ENCODE assay signal across 8 cellular contexts in the genomic region with DNA sequence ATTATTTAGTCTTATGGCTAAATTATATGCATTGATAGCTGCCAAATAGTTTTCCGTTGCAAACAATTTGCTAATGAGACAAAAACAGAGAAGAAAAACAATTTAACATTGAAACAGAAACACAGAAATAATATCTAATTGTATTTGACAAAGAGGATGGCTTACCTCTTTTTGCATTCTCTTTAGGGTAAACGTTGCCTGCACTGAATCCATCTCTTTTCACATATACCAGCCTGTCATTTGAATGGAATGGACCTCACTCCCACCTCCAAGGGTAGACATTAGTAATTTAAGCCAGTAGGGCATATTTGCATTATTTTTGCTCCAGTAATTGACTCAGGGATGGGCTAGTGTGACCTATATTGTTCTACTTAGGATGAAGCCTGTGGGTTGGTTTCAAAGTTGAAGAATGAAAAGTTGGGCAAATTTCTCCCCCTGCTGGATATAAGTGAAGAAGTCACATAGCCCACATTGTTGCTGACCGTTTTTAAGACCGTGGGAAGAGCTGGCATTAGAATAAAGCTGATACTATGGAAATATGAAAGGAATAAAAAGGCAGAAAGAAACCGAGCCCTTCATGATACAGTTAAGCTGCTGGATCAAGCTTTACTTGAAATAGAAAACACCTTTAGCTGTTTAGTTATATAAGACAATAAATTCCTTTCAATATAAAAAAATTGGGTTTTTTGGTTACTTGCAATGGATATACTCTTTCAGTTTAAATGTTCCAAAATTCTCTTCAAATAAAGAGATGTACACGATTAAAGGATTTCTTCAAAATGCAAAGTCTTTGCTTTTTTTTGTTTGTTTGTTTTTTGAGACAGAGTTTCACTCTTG. TPM values are rescaled to one million over a fixed set of nuclear protein-coding genes. Genes with fewer than 3 reads are reported as not detected.
DNase-seq lines count a peak whose midpoint lies in the region; ATAC-seq and TF ChIP-seq lines count a peak whose summit lies in the region.

No MANE protein-coding gene starts in this region.

- H3K27ac ChIP-seq in Panc1 (ENCODE audit: low read length) (no peak overlapping the region), dorsolateral prefrontal cortex (no peak overlapping the region), mesenchymal stem cell (ENCODE audit: low read length, poor library complexity, severe bottlenecking) (no peak overlapping the region), caudate nucleus (ENCODE audit: low read depth, low read length) (no peak overlapping the region)

- POLR2A ChIA-PET in Panc1 (lab: Charles Lee): no interaction called here

- H3K9ac ChIP-seq in mesenchymal stem cell (ENCODE audit: low read length): no peak overlapping the region

- no peak overlapping the region for H4K91ac ChIP-seq in mesenchymal stem cell (ENCODE audit: low read length)

- DNase-seq in AG10803 (ENCODE audit: low read depth) (peak; percentile 64), GM12865 (ENCODE audit: low read depth) (peak; percentile 64), Panc1 (ENCODE audit: low read depth, low spot score) (peak; percentile 42), dorsolateral prefrontal cortex (no peak), mesenchymal stem cell (peak; percentile 65), caudate nucleus (lab: John Stamatoyannopoulos, UW) (no peak)

- no peak overlapping the region for H2AK5ac ChIP-seq in mesenchymal stem cell (ENCODE audit: low read length, severe bottlenecking)

- H4K8ac ChIP-seq in mesenchymal stem cell (ENCODE audit: low read length): no peak overlapping the region

- no peaks in the 10 kb centered on the region for H3K27me3 ChIP-seq in Panc1 (ENCODE audit: control insufficient read depth, insufficient read depth, low read length)
- H3K27me3 ChIP-seq in dorsolateral prefrontal cortex: no peaks in the 10 kb centered on the region
- H3K27me3 ChIP-seq in mesenchymal stem cell (ENCODE audit: control insufficient read depth in 1 of 2, insufficient read depth in 1 of 2, low read length in 2 of 2): no peaks in the 10 kb centered on the region

- H3K23ac ChIP-seq in mesenchymal stem cell (ENCODE audit: low read length in 2 of 2): no peak overlapping the region

- no peak overlapping the region for H3K4ac ChIP-seq in mesenchymal stem cell (ENCODE audit: low read depth in 1 of 2, low read length in 2 of 2)

- ATAC-seq in HG03354 (IDR thresholded peaks at IDR 0.05; ENCODE audit: poor library complexity, severe bottlenecking, unreplicated experiment): peak; percentile 77
- peak; percentile 97 for ATAC-seq in Panc1
- no peak for ATAC-seq in HG03025 (IDR thresholded peaks at IDR 0.05; ENCODE audit: low FRiP score, unreplicated experiment)

- no peak overlapping the region for H2BK120ac ChIP-seq in mesenchymal stem cell (ENCODE audit: low read depth, low read length)

- intact Hi-C loops in Panc1 (cut with micrococcal nuclease; ENCODE audit: unreplicated experiment): loop anchor here (2.0 to 5.0 kb wide), 2 partner anchors 118 to 218 kb away; partner anchors contain the start of genes PIGB and PIGBOS1
- intact Hi-C loops in dorsolateral prefrontal cortex (cut with DNase I): loop anchor here (10.0 kb wide), 1 partner anchor 220 kb away; no protein-coding TSS in a partner anchor

- 8% methylated on average over 3 of the region's 6 CpGs for WGBS in mesenchymal stem cell

- TF ChIP-seq CTCF in AG10803 (conservative IDR thresholded peaks at IDR 0.05; ENCODE audit: low read length) (peak; percentile 75), GM12865 (IDR thresholded peaks at IDR 0.05; ENCODE audit: insufficient read depth, low read depth, low read length, missing control alignments) (peak; percentile 55), Panc1 (IDR thresholded peaks at IDR 0.05) (peak; percentile 77), dorsolateral prefrontal cortex (IDR thresholded peaks at IDR 0.05 in 54 of 56, conservative IDR thresholded peaks at IDR 0.05 in 2 of 56; ENCODE audit: low read depth in 1 of 56, partially characterized antibody in 56 of 56) (peak; percentile 24 to 69 (median 50))

- H3K36me3 ChIP-seq in Panc1 (ENCODE audit: control insufficient read depth, insufficient read depth, low read length) (no peaks in the 10 kb centered on the region), mesenchymal stem cell (ENCODE audit: control insufficient read depth in 1 of 2, insufficient read depth in 2 of 2, low read depth in 1 of 2, low read length in 2 of 2) (peaks cover 4% of the 10 kb centered on the region in 2 experiments)

- no peaks in the 10 kb centered on the region for H3K4me1 ChIP-seq in Panc1 (ENCODE audit: control insufficient read depth, insufficient read depth, low read length)
- no peaks in the 10 kb centered on the region for H3K4me1 ChIP-seq in mesenchymal stem cell (ENCODE audit: control insufficient read depth, insufficient read depth, low read depth, low read length)

- no peak overlapping the region for H2BK15ac ChIP-seq in mesenchymal stem cell (ENCODE audit: low read depth, poor library complexity, severe bottlenecking)

- H3K9me3 ChIP-seq in Panc1 (ENCODE audit: control insufficient read depth, insufficient read depth, low read depth, low read length): no peaks in the 10 kb centered on the region
- H3K9me3 ChIP-seq in mesenchymal stem cell (ENCODE audit: control insufficient read depth, low read length): no peaks in the 10 kb centered on the region

- no peak overlapping the region for H2BK5ac ChIP-seq in mesenchymal stem cell (ENCODE audit: low read depth, low read length, poor library complexity, severe bottlenecking)

- CTCF ChIA-PET in Panc1 (lab: Charles Lee): interaction anchor here (0.6 to 1.1 kb wide), 8 partner anchors 27 to 362 kb away, joined by 3 to 10 read pairs (median 4); partner anchors contain the start of genes CCPG1 and PIERCE2

- in situ Hi-C loops in Panc1 (cut with HindIII; ENCODE audit: low pct_unique_long_range_greater_than_20kb, low sequenced_read_pairs): no loop called here

- H2BK12ac ChIP-seq in mesenchymal stem cell (ENCODE audit: low read length in 2 of 2): no peak overlapping the region

- no TSS peak for BruUV-seq in Panc1 (replicated peaks; lab: Mats Ljungman, UMichigan)

- no peak overlapping the region for H3K14ac ChIP-seq in mesenchymal stem cell (ENCODE audit: low read length in 2 of 2)

- H3K4me2 ChIP-seq in mesenchymal stem cell (ENCODE audit: low read length, poor library complexity, severe bottlenecking): no peak overlapping the region

- H3K18ac ChIP-seq in mesenchymal stem cell (ENCODE audit: low read depth in 1 of 2, low read length in 2 of 2): no peak overlapping the region

- no peak overlapping the region for H2AFZ ChIP-seq in mesenchymal stem cell (ENCODE audit: low read depth, low read length)

- H3K4me3 ChIP-seq in AG10803 (ENCODE audit: low read length) (no peak overlapping the region), GM12865 (ENCODE audit: low read depth, low read length) (no peak overlapping the region), Panc1 (ENCODE audit: low read depth in 2 of 2, low read length in 2 of 2) (no peak overlapping the region), dorsolateral prefrontal cortex (no peak overlapping the region), mesenchymal stem cell (ENCODE audit: insufficient read depth in 1 of 2, low read depth in 1 of 2, low read length in 2 of 2) (no peak overlapping the region)

- no peaks in the 10 kb centered on the region for H3K79me1 ChIP-seq in mesenchymal stem cell (replicated peaks; ENCODE audit: low read length, poor library complexity, severe bottlenecking)

RNA-seq across cellular contexts. Expression of gene PIERCE2, which starts 26.9 kb away (rescaled TPM):
- total RNA-seq in Panc1 (2021; ENCODE audit: unreplicated experiment) (2.8 TPM), dorsolateral prefrontal cortex (1 to 10 TPM in 116 of 120 experiments, under 1 TPM in 2, not detected in 2; 0.82 to 9.2 (median 3.5) TPM)
- 1.1 TPM for polyA plus RNA-seq in Panc1 (2012; ENCODE audit: insufficient read length)
- polyA plus RNA-seq in mesenchymal stem cell (2013, experiment 1 of 2): 16.7 TPM
- polyA plus RNA-seq in mesenchymal stem cell (2013, experiment 2 of 2): 15.2 TPM

RNA-seq across cellular contexts. Expression of gene CCPG1, which starts 27.0 kb away (rescaled TPM):
- total RNA-seq in Panc1 (2021; ENCODE audit: unreplicated experiment) (27.6 TPM), dorsolateral prefrontal cortex (100 to 1,000 TPM in 81 of 120 experiments, 10 to 100 TPM in 39; 69.0 to 139 (median 106) TPM)
- 12.5 TPM for polyA plus RNA-seq in Panc1 (2012; ENCODE audit: insufficient read length)
- polyA plus RNA-seq in mesenchymal stem cell (2013, experiment 1 of 2): 131 TPM
- polyA plus RNA-seq in mesenchymal stem cell (2013, experiment 2 of 2): 137 TPM

Comparison
In these comparisons a context has a peak if more than half of its experiments do, and no peak if none do; other contexts are left out.
1. DNase-seq: peak in AG10803 (single experiment), GM12865 (single experiment), Panc1 (single experiment) and mesenchymal stem cell (single experiment); none in dorsolateral prefrontal cortex (0 of 10) and caudate nucleus (0 of 61).
2. Peak in every context shown above with its lines, with median percentiles within 50 percentile points of each other: CTCF ChIP-seq.